25 cellular contexts compared by ENCODE assay signal in the genomic region with DNA sequence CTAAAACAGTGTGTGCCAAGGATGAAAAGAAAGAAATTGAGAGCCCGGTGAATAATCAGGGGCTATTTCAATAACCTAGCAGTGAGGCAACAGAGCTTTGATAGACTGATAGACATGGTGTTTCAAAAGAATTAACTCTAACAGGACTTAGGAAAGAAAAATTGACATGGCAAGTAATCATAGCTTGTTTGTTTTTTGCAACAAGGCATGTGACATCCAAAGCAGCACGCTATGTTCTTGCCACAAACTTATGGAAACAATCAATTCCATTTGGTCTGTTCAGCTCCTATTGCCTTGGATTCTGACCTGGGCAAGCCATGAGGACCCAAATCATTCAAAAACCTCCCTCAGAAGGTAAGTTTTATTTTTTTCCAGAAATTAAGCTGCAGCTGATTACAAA.
"Had no signal": no experiment of that assay in that cellular context is flagged by ENCODE, and none has a peak within 500 bp of the region (broad histone marks: within the 10 kb centered on the region; RNA-seq: fewer than 3 reads in every experiment).

No MANE protein-coding gene starts in this region.

- H3K4me3 ChIP-seq: colonic mucosa, gastrocnemius medialis, heart left ventricle, hepatocyte, left ventricle myocardium inferior, lower lobe of right lung, ovary, psoas muscle, skin epidermis, spleen, thoracic aorta, tibial nerve, upper lobe of left lung had no signal

- DNase-seq: colonic mucosa; effector CD8-positive, alpha-beta T cell; endodermal cell; gastrocnemius medialis; heart left ventricle; kidney; left cardiac atrium; left ventricle myocardium inferior; lower lobe of right lung; naive thymus-derived CD8-positive, alpha-beta T cell; occipital lobe; ovary; posterior cingulate gyrus; psoas muscle; right cardiac atrium; spleen; stimulated activated CD4-positive, alpha-beta T cell treated with anti-CD3 and anti-CD28 coated beads, Interleukin-2, amount 100 ng/mL, for 48 hours; stimulated activated naive B cell treated with anti-CD40 and anti-IgM and Interleukin-4, amounts not matched to agents 10 μg/mL and 1 μg/mL and 100 μg/mL, for 72 hours; upper lobe of left lung had no signal

- ATAC-seq: esophagus mucosa; gastrocnemius medialis; heart left ventricle; left cardiac atrium; lower lobe of right lung; naive thymus-derived CD8-positive, alpha-beta T cell; psoas muscle; right cardiac atrium; stimulated activated naive B cell treated with anti-CD40 and anti-IgM and Interleukin-4, amounts not matched to agents 10 μg/mL and 1 μg/mL and 100 μg/mL, for 72 hours had no signal

- FAIRE-seq: kidney, urothelium cell line had no signal
